Comparison of ENCODE assay signal across 18 cellular contexts in the genomic region with DNA sequence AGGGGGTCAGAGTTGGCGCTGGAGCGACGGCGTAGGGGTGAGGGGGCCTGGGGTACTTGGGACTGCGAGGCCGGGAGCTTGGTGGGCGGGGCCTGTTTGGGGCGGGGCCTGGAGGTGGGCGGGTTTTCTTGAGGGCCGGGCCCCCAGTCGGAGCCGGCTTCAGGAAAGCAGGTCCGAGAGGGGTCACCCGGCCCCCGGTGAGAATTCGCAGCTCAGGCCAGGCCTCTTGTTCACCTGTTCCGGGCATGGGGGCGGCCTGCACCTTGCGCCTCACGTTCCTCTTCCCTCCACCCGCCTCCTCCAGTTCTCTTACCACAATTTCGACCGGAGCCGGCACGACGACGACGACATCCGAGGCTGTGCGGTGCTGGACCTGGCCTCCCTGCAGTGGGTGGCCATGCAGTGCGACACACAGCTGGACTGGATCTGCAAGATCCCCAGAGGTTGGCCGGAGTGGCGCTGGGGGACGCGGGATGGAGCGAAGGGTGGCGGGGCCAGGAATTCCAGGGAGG.
"Had no signal": no experiment of that assay in that cellular context is flagged by ENCODE, and none has a peak within 500 bp of the region (broad histone marks: within the 10 kb centered on the region; RNA-seq: fewer than 3 reads in every experiment).

No MANE protein-coding gene starts in this region.

- H3K4me1 Mint-ChIP-seq: nephron; stimulated activated naive CD8-positive, alpha-beta T cell treated with anti-CD3 and anti-CD28 coated beads, Interleukin-15, amount 100 ng/mL, for 72 hours had no signal

- FAIRE-seq: keratinocyte had no signal

- H2AFZ ChIP-seq: hepatocyte had no signal

- H3K36me3 Mint-ChIP-seq: activated naive CD8-positive, alpha-beta T cell had no signal

- H3K4me3 ChIP-seq: hepatocyte, prostate gland, right atrium auricular region, skin epidermis, suprapubic skin, upper lobe of left lung had no signal

- H3K4me1 ChIP-seq: prostate gland, right atrium auricular region, upper lobe of left lung had no signal

- H3K27me3 ChIP-seq: hepatocyte, right atrium auricular region, suprapubic skin, upper lobe of left lung had no signal

- H3K9me3 Mint-ChIP-seq: activated T-helper 1 cell treated with anti-CD3 and anti-CD28 coated beads, Interleukin-12 subunit alpha, Interleukin-12 subunit beta, Interleukin-2, Interleukin-4 antibody, amounts not matched to agents 30 ng/mL and 10 ng/mL and 1 ng/mL, durations not matched to agents 14 hours and 24 hours and 36 hours; nephron; stimulated activated naive CD8-positive, alpha-beta T cell treated with anti-CD3 and anti-CD28 coated beads, Interleukin-15, amount 100 ng/mL, for 72 hours had no signal

- ATAC-seq: stimulated activated naive CD8-positive, alpha-beta T cell treated with anti-CD3 and anti-CD28 coated beads, Interleukin-15, amount 100 ng/mL, for 72 hours had no signal

- H3K27ac ChIP-seq: hepatocyte, prostate gland, right atrium auricular region, suprapubic skin, upper lobe of left lung had no signal

- H3K79me2 ChIP-seq: hepatocyte had no signal

- H3K4me3 Mint-ChIP-seq: activated naive CD8-positive, alpha-beta T cell; activated T-helper 1 cell treated with anti-CD3 and anti-CD28 coated beads, Interleukin-12 subunit alpha, Interleukin-12 subunit beta, Interleukin-2, Interleukin-4 antibody, amounts not matched to agents 30 ng/mL and 10 ng/mL and 1 ng/mL, durations not matched to agents 14 hours and 24 hours and 36 hours; nephron; stimulated activated naive CD8-positive, alpha-beta T cell treated with anti-CD3 and anti-CD28 coated beads, Interleukin-15, amount 100 ng/mL, for 72 hours had no signal

- H3K4me2 ChIP-seq: hepatocyte had no signal

- H3K27ac Mint-ChIP-seq: activated naive CD8-positive, alpha-beta T cell; activated T-helper 1 cell treated with anti-CD3 and anti-CD28 coated beads, Interleukin-12 subunit alpha, Interleukin-12 subunit beta, Interleukin-2, Interleukin-4 antibody, amounts not matched to agents 30 ng/mL and 10 ng/mL and 1 ng/mL, durations not matched to agents 14 hours and 24 hours and 36 hours; stimulated activated naive CD8-positive, alpha-beta T cell treated with anti-CD3 and anti-CD28 coated beads, Interleukin-15, amount 100 ng/mL, for 72 hours had no signal

- H3K9me3 ChIP-seq: prostate gland, right atrium auricular region, suprapubic skin, upper lobe of left lung had no signal

- H3K36me3 ChIP-seq: prostate gland, WERI-Rb-1 had no signal

- H3K27me3 Mint-ChIP-seq: activated naive CD8-positive, alpha-beta T cell; stimulated activated naive CD8-positive, alpha-beta T cell treated with anti-CD3 and anti-CD28 coated beads, Interleukin-15, amount 100 ng/mL, for 72 hours had no signal

- DNase-seq: activated CD4-positive, alpha-beta T cell treated with anti-CD3 and anti-CD28 coated beads, Interleukin-2, amount 50 U/mL, for 4 hours; activated gamma-delta T cell treated with Interleukin-2 at 50 U/mL for 16 hours; dermis blood vessel endothelial cell; effector memory CD4-positive, alpha-beta T cell; foreskin fibroblast; occipital lobe; stimulated activated naive CD8-positive, alpha-beta T cell treated with anti-CD3 and anti-CD28 coated beads, Interleukin-15, amount 100 ng/mL, for 72 hours; WERI-Rb-1 had no signal
